Comparison of ENCODE assay signal across 8 cellular contexts in genomic region chr11:96254087-96254486, GRCh38.
DNase-seq lines count a peak whose midpoint lies in the region; ATAC-seq lines count a peak whose summit lies in the region.

No MANE protein-coding gene starts in this region.

- no peak overlapping the region for H2BK15ac ChIP-seq in mesendoderm (replicated peaks; ENCODE audit: low read depth)

- H3K36me3 Mint-ChIP-seq in activated naive CD8-positive, alpha-beta T cell treated with anti-CD3 and anti-CD28 coated beads, Interleukin-2, amount 10 ng/mL, durations not matched to agents 7 days and 5 days, result peaks cover 31% of the 10 kb centered on the region

- no peak overlapping the region for H3K4ac ChIP-seq in mesendoderm (ENCODE audit: low read depth, low read length)

- H3K4me2 ChIP-seq in mesendoderm (ENCODE audit: low read length), result no peak overlapping the region

- H3K4me1 ChIP-seq in mesendoderm (ENCODE audit: control insufficient read depth, low read depth, low read length), result no peaks in the 10 kb centered on the region

- H3K18ac ChIP-seq in mesendoderm (ENCODE audit: low read length), result peak overlapping the region; percentile 28

- peak; percentile 67 for ATAC-seq in GM19324 (IDR thresholded peaks at IDR 0.05; ENCODE audit: low FRiP score, unreplicated experiment)
- ATAC-seq in HG03378 (IDR thresholded peaks at IDR 0.05; ENCODE audit: unreplicated experiment), result peak; percentile 53
- peak; percentile 24 for ATAC-seq in activated naive CD8-positive, alpha-beta T cell treated with anti-CD3 and anti-CD28 coated beads, Interleukin-2, amount 10 ng/mL, durations not matched to agents 7 days and 5 days (ENCODE audit: low read depth)

- DNase-seq in Ammon's horn (ENCODE audit: low spot score) (peak; percentile 39), mesendoderm (peak; percentile 68), cerebellar cortex (ENCODE audit: low spot score) (no peak), posterior vena cava (ENCODE audit: low spot score) (no peak), NCI-H69 (lab: John Stamatoyannopoulos, UW) (no peak)
- DNase-seq in activated naive CD8-positive, alpha-beta T cell treated with anti-CD3 and anti-CD28 coated beads, Interleukin-2, amount 10 ng/mL, durations not matched to agents 7 days and 5 days, result no peak

- no CpG with 5 or more reads among the region's 7 CpGs for WGBS in mesendoderm (ENCODE audit: extremely low coverage, insufficient coverage, low lambda C conversion rate)

- H3K4me1 Mint-ChIP-seq in activated naive CD8-positive, alpha-beta T cell treated with anti-CD3 and anti-CD28 coated beads, Interleukin-2, amount 10 ng/mL, durations not matched to agents 7 days and 5 days, result peaks cover 61% of the 10 kb centered on the region

- no peak overlapping the region for H2AK5ac ChIP-seq in mesendoderm (ENCODE audit: low read length)

- no peaks in the 10 kb centered on the region for H3K27me3 ChIP-seq in mesendoderm (ENCODE audit: insufficient read depth, low read length, poor library complexity)

- no peaks in the 10 kb centered on the region for H3K36me3 ChIP-seq in mesendoderm (ENCODE audit: control insufficient read depth, insufficient read depth, low read length)

- no peak overlapping the region for H3K23ac ChIP-seq in mesendoderm (ENCODE audit: low read length)

- H3K9me3 Mint-ChIP-seq in activated naive CD8-positive, alpha-beta T cell treated with anti-CD3 and anti-CD28 coated beads, Interleukin-2, amount 10 ng/mL, durations not matched to agents 7 days and 5 days, result peaks cover under 1% of the 10 kb centered on the region

- H3K79me1 ChIP-seq in mesendoderm (ENCODE audit: low read length), result no peaks in the 10 kb centered on the region

- no peaks in the 10 kb centered on the region for H3K27me3 Mint-ChIP-seq in activated naive CD8-positive, alpha-beta T cell treated with anti-CD3 and anti-CD28 coated beads, Interleukin-2, amount 10 ng/mL, durations not matched to agents 7 days and 5 days

- intact Hi-C loops in posterior vena cava (cut with DNase I), result no loop called here

- H3K9ac ChIP-seq in mesendoderm (ENCODE audit: low read length), result no peak overlapping the region

- no peak overlapping the region for H2BK120ac ChIP-seq in mesendoderm (ENCODE audit: low read depth, low read length)

- H3K27ac ChIP-seq in mesendoderm (ENCODE audit: low read depth, low read length), result peak overlapping the region; percentile 51

- H4K8ac ChIP-seq in mesendoderm (ENCODE audit: low read depth, low read length), result no peak overlapping the region

- H3K79me2 ChIP-seq in mesendoderm (ENCODE audit: control insufficient read depth, insufficient read depth, low read length), result no peaks in the 10 kb centered on the region

- H3K4me3 ChIP-seq in mesendoderm (ENCODE audit: low read length), result no peak overlapping the region

- no peak overlapping the region for H4K5ac ChIP-seq in mesendoderm (ENCODE audit: low read length)

- peak overlapping the region; percentile 93 for H3K27ac Mint-ChIP-seq in activated naive CD8-positive, alpha-beta T cell treated with anti-CD3 and anti-CD28 coated beads, Interleukin-2, amount 10 ng/mL, durations not matched to agents 7 days and 5 days

- H3K4me3 Mint-ChIP-seq in activated naive CD8-positive, alpha-beta T cell treated with anti-CD3 and anti-CD28 coated beads, Interleukin-2, amount 10 ng/mL, durations not matched to agents 7 days and 5 days, result peak overlapping the region; percentile 72

- H2BK5ac ChIP-seq in mesendoderm (ENCODE audit: low read length), result no peak overlapping the region

- no peak overlapping the region for H3K56ac ChIP-seq in mesendoderm (ENCODE audit: low read length)

- POLR2A ChIA-PET in activated naive CD8-positive, alpha-beta T cell treated with anti-CD3 and anti-CD28 coated beads, Interleukin-2, amount 10 ng/mL, durations not matched to agents 7 days and 5 days (lab: Charles Lee), result interaction anchor here (0.7 to 3.3 kb wide), 4 partner anchors 11 to 89 kb away, joined by 4 to 21 read pairs (median 13); partner anchors contain the start of gene MAML2

Comparison
In these comparisons a context has a peak if more than half of its experiments do, and no peak if none do; other contexts are left out.
1. DNase-seq: peak in Ammon's horn (single experiment) and mesendoderm (single experiment); none in activated naive CD8-positive, alpha-beta T cell treated with anti-CD3 and anti-CD28 coated beads, Interleukin-2, amount 10 ng/mL, durations not matched to agents 7 days and 5 days (single experiment), cerebellar cortex (single experiment), posterior vena cava (single experiment) and NCI-H69 (single experiment).
2. Peak in every context shown above with its lines, with median percentiles within 50 percentile points of each other: ATAC-seq.